In genomic region chr12:113222730-113223531, GRCh38 we compare ENCODE assay signal across 8 cellular contexts. TPM values are rescaled to one million over a fixed set of nuclear protein-coding genes. Genes with fewer than 3 reads are reported as not detected.
DNase-seq lines count a peak whose midpoint lies in the region; ATAC-seq and TF ChIP-seq lines count a peak whose summit lies in the region.

No MANE protein-coding gene starts in this region.

- H3K4me3 Mint-ChIP-seq in CD4-positive, CD25-positive, alpha-beta regulatory T cell, result peak overlapping the region; percentile 86 to 98 (median 92)

- ATAC-seq in CD4-positive, CD25-positive, alpha-beta regulatory T cell (ENCODE audit: low read depth in 2 of 2), result no peak

- peak overlapping the region; percentile 88 for H3K4me2 ChIP-seq in PC-9

- peaks cover 6% of the 10 kb centered on the region for H3K27me3 Mint-ChIP-seq in CD4-positive, CD25-positive, alpha-beta regulatory T cell

- H3F3A ChIP-seq in PC-9 (ENCODE audit: insufficient read depth, low read depth), result peaks cover 23% of the 10 kb centered on the region

- peaks cover 5% of the 10 kb centered on the region for H3K36me3 Mint-ChIP-seq in CD4-positive, CD25-positive, alpha-beta regulatory T cell

- BruUV-seq in PC-9 (replicated peaks; lab: Mats Ljungman, UMichigan), result no TSS peak

- CTCF ChIA-PET in PC-9 (lab: Charles Lee), result interaction anchor here (0.5 to 1.0 kb wide), 3 partner anchors 22 to 60 kb away, joined by 3 to 5 read pairs (median 5); no protein-coding TSS in a partner anchor

- H3K27ac Mint-ChIP-seq in CD4-positive, CD25-positive, alpha-beta regulatory T cell, result peak overlapping the region; percentile 83 to 93 (median 89)

- intact Hi-C loops in PC-9 (cut with micrococcal nuclease; ENCODE audit: unreplicated experiment), result no loop called here

- no peaks in the 10 kb centered on the region for H3K27me3 ChIP-seq in CD4-positive, CD25-positive, alpha-beta regulatory T cell (ENCODE audit: control insufficient read depth, insufficient read depth, low read length)
- H3K27me3 ChIP-seq in PC-9 (ENCODE audit: insufficient read depth, low read depth) (no peaks in the 10 kb centered on the region), liver (ENCODE audit: control insufficient read depth in 4 of 4, insufficient read depth in 4 of 4, low read length in 3 of 4) (no peaks in the 10 kb centered on the region)

- H3K79me2 ChIP-seq in PC-9 (ENCODE audit: low read depth), result peaks cover 19% of the 10 kb centered on the region

- peak overlapping the region; percentile 74 for H3K27ac ChIP-seq in CD4-positive, CD25-positive, alpha-beta regulatory T cell (ENCODE audit: insufficient read depth, low read length, poor library complexity, severe bottlenecking)
- peak overlapping the region; percentile 82 for H3K27ac ChIP-seq in PC-9
- peak overlapping the region; percentile 63 for H3K27ac ChIP-seq in caudate nucleus (ENCODE audit: low read depth, low read length)
- peak overlapping the region; percentile 82 to 83 for H3K27ac ChIP-seq in liver (ENCODE audit: low read depth in 1 of 2, low read length in 2 of 2)

- WGBS in liver, result 13% methylated on average over 11 of the region's 11 CpGs

- DNase-seq in CD4-positive, CD25-positive, alpha-beta regulatory T cell, result peak in 2 of 3 donors; percentile 33 to 59
- DNase-seq in HFF-Myc (ENCODE audit: extremely low read depth, low read depth) (peak; percentile 82), PC-9 (peak in 1 of 2 experiments; percentile 75), caudate nucleus (lab: John Stamatoyannopoulos, UW) (peak in 24 of 61 donors; percentile 10 to 62 (median 20)), superior temporal gyrus (ENCODE audit: extremely low spot score) (peak; percentile 74), iPS-NIHi7 (ENCODE audit: extremely low spot score) (no peak), GOT3 (lab: John Stamatoyannopoulos, UW) (no peak)

- H2AFZ ChIP-seq in PC-9, result no peak overlapping the region

- peaks cover 9 to 33% (median 25%) of the 10 kb centered on the region in 4 donors for H3K4me1 Mint-ChIP-seq in CD4-positive, CD25-positive, alpha-beta regulatory T cell

- H3K9me3 Mint-ChIP-seq in CD4-positive, CD25-positive, alpha-beta regulatory T cell, result no peaks in the 10 kb centered on the region

- peak; percentile 55 to 71 for TF ChIP-seq RAD21 in liver (IDR thresholded peaks at IDR 0.05)

- H3K36me3 ChIP-seq in CD4-positive, CD25-positive, alpha-beta regulatory T cell (ENCODE audit: control insufficient read depth, insufficient read depth, low read length), result peaks cover 7% of the 10 kb centered on the region
- H3K36me3 ChIP-seq in PC-9 (ENCODE audit: low read depth) (0 out of 2 replicates have a peak, but pooled peaks cover 4% of the 10 kb centered on the region), liver (ENCODE audit: control insufficient read depth in 4 of 4, insufficient read depth in 3 of 4, low read depth in 1 of 4, low read length in 3 of 4) (peaks cover 0 to 8% (median 5%) of the 10 kb centered on the region in 4 donors)

- no peaks in the 10 kb centered on the region for H4K20me1 ChIP-seq in PC-9 (ENCODE audit: insufficient read depth)

- H3K9me2 ChIP-seq in PC-9 (ENCODE audit: insufficient read depth), result no peaks in the 10 kb centered on the region

- peak overlapping the region; percentile 71 for H3K4me3 ChIP-seq in CD4-positive, CD25-positive, alpha-beta regulatory T cell (ENCODE audit: low read depth, low read length)
- peak overlapping the region; percentile 89 for H3K4me3 ChIP-seq in HFF-Myc (replicated peaks; ENCODE audit: low read depth, low read length)
- H3K4me3 ChIP-seq in PC-9, result peak overlapping the region; percentile 74
- peak overlapping the region in 1 of 3 donors; percentile 65 for H3K4me3 ChIP-seq in liver (ENCODE audit: low read depth in 1 of 3, low read length in 3 of 3)

- POLR2A ChIA-PET in PC-9 (lab: Charles Lee; ENCODE audit: unreplicated experiment), result interaction anchor here (0.6 kb wide), 2 partner anchors 77 to 191 kb away, joined by 3 to 4 read pairs; no protein-coding TSS in a partner anchor

- H3K9me3 ChIP-seq in CD4-positive, CD25-positive, alpha-beta regulatory T cell (ENCODE audit: control insufficient read depth in 2 of 2, low read length in 2 of 2), result no peaks in the 10 kb centered on the region
- H3K9me3 ChIP-seq in PC-9 (ENCODE audit: insufficient read depth, low read depth), result no peaks in the 10 kb centered on the region
- H3K9me3 ChIP-seq in liver (ENCODE audit: control insufficient read depth in 4 of 4, low read length in 3 of 4), result no peaks in the 10 kb centered on the region

- H3K9ac ChIP-seq in liver (ENCODE audit: low read depth in 1 of 2, low read length in 2 of 2), result peak overlapping the region; percentile 75 to 93

- TF ChIP-seq CTCF in HFF-Myc (IDR thresholded peaks at IDR 0.05; ENCODE audit: low read depth, low read length, missing control alignments) (no peak), PC-9 (conservative IDR thresholded peaks at IDR 0.05) (no peak), liver (IDR thresholded peaks at IDR 0.05; ENCODE audit: low read depth, low read length, missing input control) (no peak)

- H3K4me1 ChIP-seq in CD4-positive, CD25-positive, alpha-beta regulatory T cell (ENCODE audit: control insufficient read depth, insufficient read depth, low read length, poor library complexity, severe bottlenecking), result peaks cover 30% of the 10 kb centered on the region
- H3K4me1 ChIP-seq in PC-9 (replicated peaks; ENCODE audit: insufficient read depth) (peaks cover 29% of the 10 kb centered on the region), liver (ENCODE audit: control insufficient read depth in 4 of 4, insufficient read depth in 4 of 4, low read length in 3 of 4) (peaks cover 6 to 29% (median 22%) of the 10 kb centered on the region in 4 donors)

TF ChIP-seq in liver, 16 proteins besides CTCF, POLR2A, EP300 and RAD21 (continues in another document):
- TF ChIP-seq, protein P1, sequence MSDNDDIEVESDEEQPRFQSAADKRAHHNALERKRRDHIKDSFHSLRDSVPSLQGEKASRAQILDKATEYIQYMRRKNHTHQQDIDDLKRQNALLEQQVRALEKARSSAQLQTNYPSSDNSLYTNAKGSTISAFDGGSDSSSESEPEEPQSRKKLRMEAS (IDR thresholded peaks at IDR 0.05), result peak; percentile 78
- TF ChIP-seq FOXA2 (IDR thresholded peaks at IDR 0.05) (peak; percentile 87), HNF4G (IDR thresholded peaks at IDR 0.05) (peak; percentile 66), GABPA (IDR thresholded peaks at IDR 0.05 in 1 of 2, conservative IDR thresholded peaks at IDR 0.05 in 1 of 2) (peak in 1 of 2 donors; percentile 25), EGR1 (IDR thresholded peaks at IDR 0.05; ENCODE audit: low read depth in 2 of 2) (peak in 1 of 2 donors; percentile 40), TAF1 (conservative IDR thresholded peaks at IDR 0.05) (peak; percentile 35), YY1 (IDR thresholded peaks at IDR 0.05) (peak; percentile 87)
- TF ChIP-seq, protein P2, sequence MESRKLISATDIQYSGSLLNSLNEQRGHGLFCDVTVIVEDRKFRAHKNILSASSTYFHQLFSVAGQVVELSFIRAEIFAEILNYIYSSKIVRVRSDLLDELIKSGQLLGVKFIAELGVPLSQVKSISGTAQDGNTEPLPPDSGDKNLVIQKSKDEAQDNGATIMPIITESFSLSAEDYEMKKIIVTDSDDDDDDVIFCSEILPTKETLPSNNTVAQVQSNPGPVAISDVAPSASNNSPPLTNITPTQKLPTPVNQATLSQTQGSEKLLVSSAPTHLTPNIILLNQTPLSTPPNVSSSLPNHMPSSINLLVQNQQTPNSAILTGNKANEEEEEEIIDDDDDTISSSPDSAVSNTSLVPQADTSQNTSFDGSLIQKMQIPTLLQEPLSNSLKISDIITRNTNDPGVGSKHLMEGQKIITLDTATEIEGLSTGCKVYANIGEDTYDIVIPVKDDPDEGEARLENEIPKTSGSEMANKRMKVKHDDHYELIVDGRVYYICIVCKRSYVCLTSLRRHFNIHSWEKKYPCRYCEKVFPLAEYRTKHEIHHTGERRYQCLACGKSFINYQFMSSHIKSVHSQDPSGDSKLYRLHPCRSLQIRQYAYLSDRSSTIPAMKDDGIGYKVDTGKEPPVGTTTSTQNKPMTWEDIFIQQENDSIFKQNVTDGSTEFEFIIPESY (IDR thresholded peaks at IDR 0.05), result no peak
- TF ChIP-seq, protein P3, sequence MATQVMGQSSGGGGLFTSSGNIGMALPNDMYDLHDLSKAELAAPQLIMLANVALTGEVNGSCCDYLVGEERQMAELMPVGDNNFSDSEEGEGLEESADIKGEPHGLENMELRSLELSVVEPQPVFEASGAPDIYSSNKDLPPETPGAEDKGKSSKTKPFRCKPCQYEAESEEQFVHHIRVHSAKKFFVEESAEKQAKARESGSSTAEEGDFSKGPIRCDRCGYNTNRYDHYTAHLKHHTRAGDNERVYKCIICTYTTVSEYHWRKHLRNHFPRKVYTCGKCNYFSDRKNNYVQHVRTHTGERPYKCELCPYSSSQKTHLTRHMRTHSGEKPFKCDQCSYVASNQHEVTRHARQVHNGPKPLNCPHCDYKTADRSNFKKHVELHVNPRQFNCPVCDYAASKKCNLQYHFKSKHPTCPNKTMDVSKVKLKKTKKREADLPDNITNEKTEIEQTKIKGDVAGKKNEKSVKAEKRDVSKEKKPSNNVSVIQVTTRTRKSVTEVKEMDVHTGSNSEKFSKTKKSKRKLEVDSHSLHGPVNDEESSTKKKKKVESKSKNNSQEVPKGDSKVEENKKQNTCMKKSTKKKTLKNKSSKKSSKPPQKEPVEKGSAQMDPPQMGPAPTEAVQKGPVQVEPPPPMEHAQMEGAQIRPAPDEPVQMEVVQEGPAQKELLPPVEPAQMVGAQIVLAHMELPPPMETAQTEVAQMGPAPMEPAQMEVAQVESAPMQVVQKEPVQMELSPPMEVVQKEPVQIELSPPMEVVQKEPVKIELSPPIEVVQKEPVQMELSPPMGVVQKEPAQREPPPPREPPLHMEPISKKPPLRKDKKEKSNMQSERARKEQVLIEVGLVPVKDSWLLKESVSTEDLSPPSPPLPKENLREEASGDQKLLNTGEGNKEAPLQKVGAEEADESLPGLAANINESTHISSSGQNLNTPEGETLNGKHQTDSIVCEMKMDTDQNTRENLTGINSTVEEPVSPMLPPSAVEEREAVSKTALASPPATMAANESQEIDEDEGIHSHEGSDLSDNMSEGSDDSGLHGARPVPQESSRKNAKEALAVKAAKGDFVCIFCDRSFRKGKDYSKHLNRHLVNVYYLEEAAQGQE (IDR thresholded peaks at IDR 0.05), result peak; percentile 28

RNA-seq across cellular contexts. Expression of gene TPCN1, which starts 1.7 kb away (rescaled TPM):
- total RNA-seq in CD4-positive, CD25-positive, alpha-beta regulatory T cell, result 44.9 TPM
- 1 to 10 TPM; 5.2 to 9.5 (median 8.4) TPM for polyA plus RNA-seq in CD4-positive, CD25-positive, alpha-beta regulatory T cell
- 34.1 and 42.7 TPM in 2 replicates for total RNA-seq in PC-9 (2021)
- total RNA-seq in liver, result 10 to 100 TPM; 11.1 to 19.2 TPM
- 10 to 100 TPM in 1 of 2 donors, 1 to 10 TPM in 1; 8.6 to 16.4 TPM for polyA plus RNA-seq in liver

RNA-seq across cellular contexts. Expression of gene RITA1, which starts 37.4 kb away (rescaled TPM):
- 10.1 TPM for total RNA-seq in CD4-positive, CD25-positive, alpha-beta regulatory T cell
- 10 to 100 TPM; 20.4 to 38.3 (median 24.2) TPM for polyA plus RNA-seq in CD4-positive, CD25-positive, alpha-beta regulatory T cell
- total RNA-seq in PC-9 (2021), result 15.8 and 16.1 TPM in 2 replicates
- 10 to 100 TPM; 10.6 to 13.8 TPM for total RNA-seq in liver
- 10 to 100 TPM; 16.0 to 18.1 TPM for polyA plus RNA-seq in liver

RNA-seq across cellular contexts. Expression of gene DDX54, which starts 37.7 kb away (rescaled TPM):
- total RNA-seq in CD4-positive, CD25-positive, alpha-beta regulatory T cell, result 75.5 TPM
- polyA plus RNA-seq in CD4-positive, CD25-positive, alpha-beta regulatory T cell, result 10 to 100 TPM; 12.5 to 20.8 (median 17.8) TPM
- total RNA-seq in PC-9 (2021) (80.1 and 81.3 TPM in 2 replicates), liver (10 to 100 TPM; 20.2 to 20.5 TPM)
- polyA plus RNA-seq in liver, result 10 to 100 TPM; 22.8 to 28.4 TPM

Comparison
In these comparisons a context has a peak if more than half of its experiments do, and no peak if none do; other contexts are left out.
1. DNase-seq: peak in CD4-positive, CD25-positive, alpha-beta regulatory T cell (2 of 3), HFF-Myc (single experiment) and superior temporal gyrus (single experiment); none in iPS-NIHi7 (single experiment) and GOT3 (single experiment).
2. Peak in every context shown above with its lines, with median percentiles within 50 percentile points of each other: H3K27ac ChIP-seq.